ENCODE assay signal across 18 cellular contexts in the genomic region with DNA sequence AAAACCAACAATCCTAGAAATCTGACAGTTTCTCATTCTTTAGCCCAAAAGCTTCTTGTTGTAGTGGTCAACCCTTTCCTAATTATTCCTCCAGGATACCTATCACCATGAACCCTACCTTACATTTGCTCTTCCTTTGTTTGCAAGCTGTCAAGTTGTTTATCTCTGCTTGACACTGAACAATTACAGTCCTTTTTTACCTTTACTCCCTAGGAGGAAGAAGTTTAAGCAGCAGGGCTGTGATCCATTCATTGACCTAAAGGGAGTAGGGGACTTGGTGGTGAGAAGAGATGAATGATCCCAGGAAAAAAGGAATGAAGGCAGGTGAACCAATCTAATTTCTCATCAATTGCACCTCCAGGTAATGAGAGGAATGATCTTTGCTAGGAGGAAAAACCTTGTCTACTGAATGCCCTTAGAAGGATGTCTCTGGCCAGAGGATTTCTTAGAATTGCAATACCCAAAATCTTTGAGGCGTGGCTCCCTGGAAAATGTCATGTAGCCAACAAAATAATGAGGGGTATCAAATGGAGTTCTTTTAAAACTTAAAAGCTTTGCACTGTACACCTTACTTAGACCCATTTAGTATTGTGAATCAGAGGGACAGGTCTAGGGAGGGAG.
"Had no signal": no experiment of that assay in that cellular context is flagged by ENCODE, and none has a peak within 500 bp of the region (broad histone marks: within the 10 kb centered on the region; RNA-seq: fewer than 3 reads in every experiment).

No MANE protein-coding gene starts in this region.

- H3K27me3 Mint-ChIP-seq: activated B cell treated with CpG ODN at 0.5 μM for 24 hours; activated CD4-positive, alpha-beta T cell treated with anti-CD3 and anti-CD28 coated beads for 36 hours; naive thymus-derived CD4-positive, alpha-beta T cell; type B pancreatic cell had no signal

- H3K4me3 Mint-ChIP-seq: activated B cell treated with CpG ODN at 0.5 μM for 24 hours; activated CD4-positive, alpha-beta T cell treated with anti-CD3 and anti-CD28 coated beads for 36 hours; endodermal cell; neural progenitor cell; type B pancreatic cell had no signal

- DNase-seq: activated B cell treated with CpG ODN at 0.5 μM for 24 hours; activated CD4-positive, alpha-beta T cell treated with anti-CD3 and anti-CD28 coated beads for 36 hours; activated gamma-delta T cell; amygdala; cerebellar nuclear complex; endodermal cell; head of caudate nucleus; hypothalamus; left ventricle myocardium inferior; naive thymus-derived CD4-positive, alpha-beta T cell; small intestine; stimulated activated CD4-positive, alpha-beta T cell treated with anti-CD3 and anti-CD28 coated beads, Interleukin-2, amount 100 ng/mL, for 24 hours; stimulated activated naive CD4-positive, alpha-beta T cell had no signal

- ATAC-seq: activated CD4-positive, alpha-beta T cell treated with anti-CD3 and anti-CD28 coated beads for 36 hours; activated naive CD4-positive, alpha-beta T cell treated with anti-CD3 and anti-CD28 coated beads, Interleukin-2, amount 50 U/mL, for 72 hours; gastroesophageal sphincter; naive thymus-derived CD4-positive, alpha-beta T cell; sciatic nerve had no signal

- H3K27ac Mint-ChIP-seq: activated B cell treated with CpG ODN at 0.5 μM for 24 hours; activated CD4-positive, alpha-beta T cell treated with anti-CD3 and anti-CD28 coated beads for 36 hours; activated naive CD4-positive, alpha-beta T cell treated with anti-CD3 and anti-CD28 coated beads, Interleukin-2, amount 50 U/mL, for 72 hours; endodermal cell; neural progenitor cell had no signal

- H3K9me3 Mint-ChIP-seq: activated B cell treated with CpG ODN at 0.5 μM for 24 hours, neural progenitor cell, type B pancreatic cell had no signal
